In genomic region chr17:17750881-17751280, GRCh38 we compare ENCODE assay signal across 8 cellular contexts.
A peak's percentile ranks its signal among the peaks of the same experiment; 100 is the strongest.
DNase-seq lines count a peak whose midpoint lies in the region; ATAC-seq lines count a peak whose summit lies in the region.

No MANE protein-coding gene starts in this region.

- no peak overlapping the region for H3K4me3 ChIP-seq in mesenchymal stem cell (ENCODE audit: insufficient read depth in 1 of 2, low read depth in 1 of 2, low read length in 2 of 2)

- no peak overlapping the region for H3K27ac ChIP-seq in mesenchymal stem cell (ENCODE audit: low read length, poor library complexity, severe bottlenecking)

- no peak overlapping the region for H2AK5ac ChIP-seq in mesenchymal stem cell (ENCODE audit: low read length, severe bottlenecking)

- H3K9me3 Mint-ChIP-seq in activated CD4-positive, alpha-beta memory T cell treated with anti-CD3 and anti-CD28 coated beads, Interleukin-2, amount 10 ng/mL, durations not matched to agents 7 days and 5 days: no peaks in the 10 kb centered on the region

- H2BK12ac ChIP-seq in mesenchymal stem cell (ENCODE audit: low read length in 2 of 2): no peak overlapping the region

- no peak overlapping the region for H3K18ac ChIP-seq in mesenchymal stem cell (ENCODE audit: low read depth in 1 of 2, low read length in 2 of 2)

- DNase-seq in CMK (ENCODE audit: low read depth) (peak; percentile 91), mesenchymal stem cell (no peak), NCI-H526 (lab: John Stamatoyannopoulos, UW) (no peak), kidney tubule cell (ENCODE audit: low spot score) (no peak)
- DNase-seq in activated CD4-positive, alpha-beta memory T cell treated with anti-CD3 and anti-CD28 coated beads, Interleukin-2, amount 10 ng/mL, durations not matched to agents 7 days and 5 days: peak; percentile 66

- H2AFZ ChIP-seq in mesenchymal stem cell (ENCODE audit: low read depth, low read length): no peak overlapping the region

- CTCF ChIA-PET in activated CD4-positive, alpha-beta memory T cell treated with anti-CD3 and anti-CD28 coated beads, Interleukin-2, amount 10 ng/mL, durations not matched to agents 7 days and 5 days (lab: Charles Lee): interaction anchor here (1.4 kb wide), 1 partner anchor 10 kb away, joined by 5 read pairs; no protein-coding TSS in a partner anchor

- no peaks in the 10 kb centered on the region for H3K27me3 ChIP-seq in mesenchymal stem cell (ENCODE audit: control insufficient read depth in 1 of 2, insufficient read depth in 1 of 2, low read length in 2 of 2)

- H2BK5ac ChIP-seq in mesenchymal stem cell (ENCODE audit: low read depth, low read length, poor library complexity, severe bottlenecking): no peak overlapping the region

- peak overlapping the region; percentile 66 for H3K4me3 Mint-ChIP-seq in activated CD4-positive, alpha-beta memory T cell treated with anti-CD3 and anti-CD28 coated beads, Interleukin-2, amount 10 ng/mL, durations not matched to agents 7 days and 5 days

- H3K36me3 Mint-ChIP-seq in activated CD4-positive, alpha-beta memory T cell treated with anti-CD3 and anti-CD28 coated beads, Interleukin-2, amount 10 ng/mL, durations not matched to agents 7 days and 5 days (ENCODE audit: low read depth): no peaks in the 10 kb centered on the region

- WGBS in mesenchymal stem cell: 73% methylated on average over 7 of the region's 8 CpGs

- H3K9ac ChIP-seq in mesenchymal stem cell (ENCODE audit: low read length): peak overlapping the region; percentile 89

- peak overlapping the region; percentile 19 for H4K8ac ChIP-seq in mesenchymal stem cell (ENCODE audit: low read length)

- H2BK120ac ChIP-seq in mesenchymal stem cell (ENCODE audit: low read depth, low read length): no peak overlapping the region

- H3K27me3 Mint-ChIP-seq in activated CD4-positive, alpha-beta memory T cell treated with anti-CD3 and anti-CD28 coated beads, Interleukin-2, amount 10 ng/mL, durations not matched to agents 7 days and 5 days: no peaks in the 10 kb centered on the region

- peaks cover 0 to 25% of the 10 kb centered on the region in 2 experiments for H3K36me3 ChIP-seq in mesenchymal stem cell (ENCODE audit: control insufficient read depth in 1 of 2, insufficient read depth in 2 of 2, low read depth in 1 of 2, low read length in 2 of 2)

- no peak overlapping the region for H3K14ac ChIP-seq in mesenchymal stem cell (ENCODE audit: low read length in 2 of 2)

- no peak overlapping the region for H4K91ac ChIP-seq in mesenchymal stem cell (ENCODE audit: low read length)

- ATAC-seq in HG03159 (IDR thresholded peaks at IDR 0.05; ENCODE audit: unreplicated experiment): peak; percentile 37
- no peak for ATAC-seq in HG03439 (IDR thresholded peaks at IDR 0.05; ENCODE audit: unreplicated experiment)
- no peak for ATAC-seq in HG03571 (IDR thresholded peaks at IDR 0.05; ENCODE audit: unreplicated experiment)

- H3K4me2 ChIP-seq in mesenchymal stem cell (ENCODE audit: low read length, poor library complexity, severe bottlenecking): no peak overlapping the region

- no peak overlapping the region for H2BK15ac ChIP-seq in mesenchymal stem cell (ENCODE audit: low read depth, poor library complexity, severe bottlenecking)

- H3K4ac ChIP-seq in mesenchymal stem cell (ENCODE audit: low read depth in 1 of 2, low read length in 2 of 2): no peak overlapping the region

- H3K27ac Mint-ChIP-seq in activated CD4-positive, alpha-beta memory T cell treated with anti-CD3 and anti-CD28 coated beads, Interleukin-2, amount 10 ng/mL, durations not matched to agents 7 days and 5 days: peak overlapping the region; percentile 96

- POLR2A ChIA-PET in activated CD4-positive, alpha-beta memory T cell treated with anti-CD3 and anti-CD28 coated beads, Interleukin-2, amount 10 ng/mL, durations not matched to agents 7 days and 5 days (lab: Charles Lee): interaction anchor here (0.9 to 3.8 kb wide), 10 partner anchors 15 to 287 kb away, joined by 3 to 16 read pairs (median 5); partner anchors contain the start of gene SREBF1

- H3K79me1 ChIP-seq in mesenchymal stem cell (replicated peaks; ENCODE audit: low read length, poor library complexity, severe bottlenecking): peaks cover 53% of the 10 kb centered on the region

- H3K4me1 Mint-ChIP-seq in activated CD4-positive, alpha-beta memory T cell treated with anti-CD3 and anti-CD28 coated beads, Interleukin-2, amount 10 ng/mL, durations not matched to agents 7 days and 5 days: peaks cover 52% of the 10 kb centered on the region

- H3K9me3 ChIP-seq in mesenchymal stem cell (ENCODE audit: control insufficient read depth, low read length): no peaks in the 10 kb centered on the region

- H3K23ac ChIP-seq in mesenchymal stem cell (ENCODE audit: low read length in 2 of 2): no peak overlapping the region

- H3K4me1 ChIP-seq in mesenchymal stem cell (ENCODE audit: control insufficient read depth, insufficient read depth, low read depth, low read length): peaks cover 30% of the 10 kb centered on the region

Comparison
In these comparisons a context has a peak if more than half of its experiments do, and no peak if none do; other contexts are left out.
1. DNase-seq: peak in CMK (single experiment) and activated CD4-positive, alpha-beta memory T cell treated with anti-CD3 and anti-CD28 coated beads, Interleukin-2, amount 10 ng/mL, durations not matched to agents 7 days and 5 days (single experiment); none in mesenchymal stem cell (single experiment), NCI-H526 (0 of 2) and kidney tubule cell (single experiment).